ENCODE assay signal across 8 cellular contexts in genomic region chr4:124631760-124632159, GRCh38.
DNase-seq lines count a peak whose midpoint lies in the region; ATAC-seq and TF ChIP-seq lines count a peak whose summit lies in the region.

No MANE protein-coding gene starts in this region.

- TF ChIP-seq EP300 in esophagus muscularis mucosa (IDR thresholded peaks at IDR 0.05): no peak

- H3K27me3 ChIP-seq in Caco-2 (replicated peaks; ENCODE audit: control insufficient read depth, insufficient read depth, low read length) (no peaks in the 10 kb centered on the region), HUES6 (ENCODE audit: control insufficient read depth, insufficient read depth, low read length) (no peaks in the 10 kb centered on the region), mammary epithelial cell (ENCODE audit: insufficient read depth, low read length) (no peaks in the 10 kb centered on the region), esophagus muscularis mucosa (no peaks in the 10 kb centered on the region)

- H3K27ac ChIP-seq in HUES6 (ENCODE audit: low read depth, low read length): peak overlapping the region; percentile 80; the same call in 1 of the 2 replicates
- H3K27ac ChIP-seq in mammary epithelial cell (ENCODE audit: insufficient read depth, low read depth, low read length): no peak overlapping the region
- H3K27ac ChIP-seq in esophagus muscularis mucosa (replicated peaks in 1 of 4): no peak overlapping the region

- H3K4me3 ChIP-seq in Caco-2 (ENCODE audit: low read depth, low read length) (no peak overlapping the region), HUES6 (ENCODE audit: low read depth, low read length) (no peak overlapping the region), mammary epithelial cell (replicated peaks in 1 of 3; ENCODE audit: insufficient read depth in 1 of 3, low read depth in 2 of 3, low read length in 3 of 3) (no peak overlapping the region), esophagus muscularis mucosa (no peak overlapping the region)

- no peaks in the 10 kb centered on the region for H3K9me3 Mint-ChIP-seq in Caco-2 (ENCODE audit: unreplicated experiment)

- peak; percentile 94 for ATAC-seq in GM21717 (IDR thresholded peaks at IDR 0.05; ENCODE audit: unreplicated experiment)

- in situ Hi-C loops in mammary epithelial cell (cut with MboI; ENCODE audit: low sequenced_read_pairs in 2 of 2): no loop called here

- no TSS peak for BruUV-seq in Caco-2 (replicated peaks; lab: Mats Ljungman, UMichigan)
- no TSS peak for BruUV-seq in mammary epithelial cell (replicated peaks; lab: Mats Ljungman, UMichigan)

- H3K27me3 Mint-ChIP-seq in Caco-2 (ENCODE audit: insufficient read depth, unreplicated experiment): no peaks in the 10 kb centered on the region

- no peaks in the 10 kb centered on the region for H4K20me1 ChIP-seq in mammary epithelial cell (ENCODE audit: insufficient read depth, low read length)

- no peak overlapping the region for H2AFZ ChIP-seq in mammary epithelial cell (ENCODE audit: low read depth, low read length)

- no peak overlapping the region for H3K4me3 Mint-ChIP-seq in Caco-2 (ENCODE audit: unreplicated experiment)

- no peaks in the 10 kb centered on the region for H3K36me3 ChIP-seq in Caco-2 (ENCODE audit: control insufficient read depth, insufficient read depth, low read length)
- H3K36me3 ChIP-seq in HUES6 (ENCODE audit: control insufficient read depth, insufficient read depth, low read length): no peaks in the 10 kb centered on the region
- no peaks in the 10 kb centered on the region for H3K36me3 ChIP-seq in mammary epithelial cell (ENCODE audit: insufficient read depth, low read length)
- H3K36me3 ChIP-seq in esophagus muscularis mucosa: no peaks in the 10 kb centered on the region

- H3K4me1 ChIP-seq in Caco-2: peaks cover 10% of the 10 kb centered on the region
- H3K4me1 ChIP-seq in HUES6 (ENCODE audit: control insufficient read depth, insufficient read depth, low read length): peaks cover 50% of the 10 kb centered on the region
- H3K4me1 ChIP-seq in mammary epithelial cell (ENCODE audit: insufficient read depth, low read length): peaks cover 22% of the 10 kb centered on the region
- no peaks in the 10 kb centered on the region for H3K4me1 ChIP-seq in esophagus muscularis mucosa

- dilution Hi-C loops in mammary epithelial cell (cut with HindIII; ENCODE audit: low sequenced_read_pairs): no loop called here

- intact Hi-C loops in Caco-2 (cut with micrococcal nuclease; ENCODE audit: unreplicated experiment) (no loop called here), mammary epithelial cell (cut with micrococcal nuclease) (no loop called here), esophagus muscularis mucosa (cut with DNase I) (no loop called here)

- H3K9ac ChIP-seq in HUES6 (ENCODE audit: low read length): no peak overlapping the region
- no peak overlapping the region for H3K9ac ChIP-seq in mammary epithelial cell (ENCODE audit: insufficient read depth, low read length)

- H3K79me2 ChIP-seq in mammary epithelial cell (ENCODE audit: insufficient read depth, low read length): no peaks in the 10 kb centered on the region

- 0% methylated on average over 1 of the region's 1 CpG for WGBS in mammary epithelial cell (ENCODE audit: low coverage, missing lambda C conversion rate)
- 18% methylated on average over 1 of the region's 1 CpG for WGBS in esophagus muscularis mucosa

- H3K4me1 Mint-ChIP-seq in Caco-2 (ENCODE audit: low read depth, unreplicated experiment): peaks cover 6% of the 10 kb centered on the region

- POLR2A ChIA-PET in Caco-2 (lab: Charles Lee): no interaction called here

- H3K27ac Mint-ChIP-seq in Caco-2 (ENCODE audit: unreplicated experiment): no peak overlapping the region

- TF ChIP-seq POLR2A in esophagus muscularis mucosa (IDR thresholded peaks at IDR 0.05; ENCODE audit: low read depth): no peak

- DNase-seq in Caco-2 (peak; percentile 37 to 64), mammary epithelial cell (peak; percentile 95), non-pigmented ciliary epithelial cell (ENCODE audit: low read depth) (peak; percentile 95), T-helper 9 cell (no peak), HuH-7 (ENCODE audit: low spot score) (no peak), esophagus muscularis mucosa (ENCODE audit: extremely low spot score) (no peak)

- no peaks in the 10 kb centered on the region for H3K9me3 ChIP-seq in Caco-2
- no peaks in the 10 kb centered on the region for H3K9me3 ChIP-seq in HUES6 (ENCODE audit: control insufficient read depth, insufficient read depth, low read depth, low read length)
- no peaks in the 10 kb centered on the region for H3K9me3 ChIP-seq in mammary epithelial cell (replicated peaks; ENCODE audit: insufficient read depth, low read length)
- H3K9me3 ChIP-seq in esophagus muscularis mucosa: no peaks in the 10 kb centered on the region

- peak overlapping the region; percentile 43 for H3K4me2 ChIP-seq in mammary epithelial cell (ENCODE audit: insufficient read depth, low read depth, low read length)

- TF ChIP-seq CTCF in Caco-2 (IDR thresholded peaks at IDR 0.05; ENCODE audit: insufficient read depth in 1 of 2, low read depth in 1 of 2, low read length in 1 of 2, severe bottlenecking in 1 of 2, unreplicated experiment in 1 of 2): no peak
- TF ChIP-seq CTCF in mammary epithelial cell (conservative IDR thresholded peaks at IDR 0.05 in 1 of 2, IDR thresholded peaks at IDR 0.05 in 1 of 2; ENCODE audit: extremely low read depth in 1 of 2, insufficient read depth in 1 of 2, low read depth in 1 of 2, low read length in 2 of 2): no peak
- no peak for TF ChIP-seq CTCF in esophagus muscularis mucosa (IDR thresholded peaks at IDR 0.05)

- CTCF ChIA-PET in Caco-2 (lab: Charles Lee): no interaction called here
- CTCF ChIA-PET in mammary epithelial cell (lab: Charles Lee; ENCODE audit: low non-redundant PET): no interaction called here

- no peaks in the 10 kb centered on the region for H3K36me3 Mint-ChIP-seq in Caco-2 (ENCODE audit: insufficient read depth, unreplicated experiment)

Comparison
In these comparisons a context has a peak if more than half of its experiments do, and no peak if none do; other contexts are left out.
1. DNase-seq: peak in Caco-2 (2 of 2), mammary epithelial cell (single experiment) and non-pigmented ciliary epithelial cell (single experiment); none in T-helper 9 cell (single experiment), HuH-7 (single experiment) and esophagus muscularis mucosa (single experiment).